1 cellular context compared by ENCODE assay signal in genomic region chr1:34754878-34755637, GRCh38.
TF ChIP-seq lines count a peak whose summit lies in the region.

Gene GJB5 (plus strand): TSS chr1:34755047. CDS start chr1:34757331, 2,284 bp downstream.

TF ChIP-seq in IMR-90, 13 proteins besides CTCF, POLR2A, EP300 and RAD21 (continued from another document):
- TF ChIP-seq, protein P1, sequence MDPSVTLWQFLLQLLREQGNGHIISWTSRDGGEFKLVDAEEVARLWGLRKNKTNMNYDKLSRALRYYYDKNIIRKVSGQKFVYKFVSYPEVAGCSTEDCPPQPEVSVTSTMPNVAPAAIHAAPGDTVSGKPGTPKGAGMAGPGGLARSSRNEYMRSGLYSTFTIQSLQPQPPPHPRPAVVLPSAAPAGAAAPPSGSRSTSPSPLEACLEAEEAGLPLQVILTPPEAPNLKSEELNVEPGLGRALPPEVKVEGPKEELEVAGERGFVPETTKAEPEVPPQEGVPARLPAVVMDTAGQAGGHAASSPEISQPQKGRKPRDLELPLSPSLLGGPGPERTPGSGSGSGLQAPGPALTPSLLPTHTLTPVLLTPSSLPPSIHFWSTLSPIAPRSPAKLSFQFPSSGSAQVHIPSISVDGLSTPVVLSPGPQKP (IDR thresholded peaks at IDR 0.05; ENCODE audit: borderline replicate concordance, low read depth, low read length), result no peak
